In the genomic region with DNA sequence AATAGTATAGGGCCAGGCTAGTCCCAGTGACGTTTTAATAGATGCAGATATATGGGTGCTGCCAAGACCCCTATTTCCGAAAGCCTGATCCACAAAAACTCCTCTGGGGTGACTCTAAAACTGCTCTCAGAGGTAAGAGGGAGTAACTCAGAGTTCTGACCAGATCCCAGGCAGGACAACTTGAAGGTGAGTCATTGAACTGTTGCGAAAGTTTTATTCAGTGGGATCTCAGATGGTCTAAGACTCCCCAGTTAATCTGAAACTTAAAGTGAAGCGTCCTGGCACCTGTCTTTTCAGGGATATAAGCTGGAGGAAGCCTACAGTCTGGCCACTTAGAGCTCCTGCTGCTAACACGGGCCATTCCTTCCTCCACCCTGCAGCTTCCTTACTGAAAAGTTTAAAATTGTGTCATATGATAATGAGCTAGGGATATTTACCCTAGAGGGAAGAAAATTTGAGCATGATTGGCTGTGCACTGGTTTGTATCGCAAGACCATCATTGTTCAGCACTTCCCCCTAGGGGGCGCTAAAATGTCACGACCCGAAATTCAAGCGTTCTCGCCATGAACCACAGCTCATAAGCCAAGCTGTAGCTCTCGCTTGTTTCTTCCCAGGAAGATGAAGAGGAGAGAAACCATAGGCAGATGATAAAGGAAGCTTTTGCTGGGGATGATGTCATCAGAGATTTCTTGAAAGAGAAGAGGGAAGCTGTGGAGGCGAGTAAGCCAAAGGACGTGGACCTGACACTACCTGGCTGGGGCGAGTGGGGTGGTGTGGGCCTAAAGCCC, we compare ENCODE assay signal across 9 cellular contexts. TPM values are rescaled to one million over a fixed set of nuclear protein-coding genes. Genes with fewer than 3 reads are reported as not detected.
A peak's percentile ranks its signal among the peaks of the same experiment; 100 is the strongest.
DNase-seq lines count a peak whose midpoint lies in the region; ATAC-seq, FAIRE-seq and TF ChIP-seq lines count a peak whose summit lies in the region.
"Had no signal": no experiment of that assay in that cellular context is flagged by ENCODE, and none has a peak within 500 bp of the region (broad histone marks: within the 10 kb centered on the region; RNA-seq: fewer than 3 reads in every experiment).

No MANE protein-coding gene starts in this region.

- H3K9me3 ChIP-seq in endothelial cell of umbilical vein (replicated peaks; ENCODE audit: control insufficient read depth, insufficient read depth, low read length): no peaks in the 10 kb centered on the region

- no peaks in the 10 kb centered on the region for H3K4me1 ChIP-seq in endothelial cell of umbilical vein (ENCODE audit: control insufficient read depth, extremely low read depth, insufficient read depth, low read length)

- H3K27me3 Mint-ChIP-seq in stimulated activated naive B cell treated with anti-CD40 and anti-IgM and Interleukin-4, amounts not matched to agents 10 μg/mL and 1 μg/mL and 100 μg/mL, for 72 hours: no peaks in the 10 kb centered on the region
- H3K27me3 Mint-ChIP-seq: dendritic cell treated with granulocyte-macrophage colony-stimulating factor and Interleukin-4, amounts not matched to agents 40 ng/mL and 50 ng/mL, for 4 days had no signal

- CTCF ChIA-PET in endothelial cell of umbilical vein (lab: Charles Lee): interaction anchor here (0.7 to 4.8 kb wide), 32 partner anchors 8 to 343 kb away, joined by 3 to 78 read pairs (median 4); partner anchors contain the start of genes UTP14A and ZNF280C

- peak; percentile 97 for FAIRE-seq in endothelial cell of umbilical vein (lab: Jason Lieb, UNC)

- peak; percentile 73 to 83 for ATAC-seq in stimulated activated naive B cell treated with anti-CD40 and anti-IgM and Interleukin-4, amounts not matched to agents 10 μg/mL and 1 μg/mL and 100 μg/mL, for 72 hours (replicated peaks)
- ATAC-seq in GM19328 (IDR thresholded peaks at IDR 0.05; ENCODE audit: unreplicated experiment): no peak

- no peak overlapping the region for H3K27ac Mint-ChIP-seq in stimulated activated naive B cell treated with anti-CD40 and anti-IgM and Interleukin-4, amounts not matched to agents 10 μg/mL and 1 μg/mL and 100 μg/mL, for 72 hours
- H3K27ac Mint-ChIP-seq: dendritic cell treated with granulocyte-macrophage colony-stimulating factor and Interleukin-4, amounts not matched to agents 40 ng/mL and 50 ng/mL, for 4 days had no signal

- intact Hi-C loops in endothelial cell of umbilical vein (cut with micrococcal nuclease): loop anchor here (1.0 to 5.0 kb wide), 3 partner anchors 103 to 267 kb away; no protein-coding TSS in a partner anchor

- TF ChIP-seq POLR2A in endothelial cell of umbilical vein (IDR thresholded peaks at IDR 0.05; ENCODE audit: low read depth, low read length): no peak

- H2AFZ ChIP-seq in endothelial cell of umbilical vein (ENCODE audit: low read depth, low read length): no peak overlapping the region

- H3K9me3 Mint-ChIP-seq in stimulated activated naive B cell treated with anti-CD40 and anti-IgM and Interleukin-4, amounts not matched to agents 10 μg/mL and 1 μg/mL and 100 μg/mL, for 72 hours: no peaks in the 10 kb centered on the region
- H3K9me3 Mint-ChIP-seq: dendritic cell treated with granulocyte-macrophage colony-stimulating factor and Interleukin-4, amounts not matched to agents 40 ng/mL and 50 ng/mL, for 4 days had no signal

- H3K4me1 Mint-ChIP-seq in stimulated activated naive B cell treated with anti-CD40 and anti-IgM and Interleukin-4, amounts not matched to agents 10 μg/mL and 1 μg/mL and 100 μg/mL, for 72 hours: peaks cover 3 to 14% of the 10 kb centered on the region in 2 donors

- BruUV-seq in endothelial cell of umbilical vein (replicated peaks; lab: Mats Ljungman, UMichigan): no TSS peak

- no peak overlapping the region for H3K9ac ChIP-seq in endothelial cell of umbilical vein (replicated peaks; ENCODE audit: extremely low read depth, insufficient read depth, low read length)

- POLR2A ChIA-PET in endothelial cell of umbilical vein (lab: Charles Lee): no interaction called here

- TF ChIP-seq CTCF in HFF-Myc (IDR thresholded peaks at IDR 0.05; ENCODE audit: low read depth, low read length, missing control alignments) (peak; percentile 64), endothelial cell of umbilical vein (IDR thresholded peaks at IDR 0.05; ENCODE audit: extremely low read depth in 1 of 2, insufficient read depth in 1 of 2, low read depth in 1 of 2, low read length in 2 of 2) (peak; percentile 47 to 63)

- no peaks in the 10 kb centered on the region for H4K20me1 ChIP-seq in endothelial cell of umbilical vein (replicated peaks; ENCODE audit: control insufficient read depth, extremely low read depth, insufficient read depth, low read length)

- no peaks in the 10 kb centered on the region for H3K27me3 ChIP-seq in endothelial cell of umbilical vein (ENCODE audit: control insufficient read depth in 2 of 2, insufficient read depth in 2 of 2, low read length in 2 of 2)

- H3K79me2 ChIP-seq in endothelial cell of umbilical vein (ENCODE audit: control insufficient read depth, insufficient read depth, low read length): no peaks in the 10 kb centered on the region

- H3K36me3 ChIP-seq in endothelial cell of umbilical vein (ENCODE audit: control insufficient read depth in 2 of 2, extremely low read depth in 1 of 2, insufficient read depth in 2 of 2, low read length in 2 of 2): peaks cover 8 to 11% of the 10 kb centered on the region in 2 experiments

- no peak overlapping the region for H3K4me3 Mint-ChIP-seq in stimulated activated naive B cell treated with anti-CD40 and anti-IgM and Interleukin-4, amounts not matched to agents 10 μg/mL and 1 μg/mL and 100 μg/mL, for 72 hours
- H3K4me3 Mint-ChIP-seq: dendritic cell treated with granulocyte-macrophage colony-stimulating factor and Interleukin-4, amounts not matched to agents 40 ng/mL and 50 ng/mL, for 4 days had no signal

- DNase-seq in DMS53 treated with DMSO at 0.1 percent for 48 hours (lab: John Stamatoyannopoulos, UW; ENCODE audit: unreplicated experiment) (peak; percentile 38), HFF-Myc (ENCODE audit: extremely low read depth, low read depth) (peak; percentile 38), NCI-H748 treated with DMSO at 0.1 percent for 48 hours (lab: John Stamatoyannopoulos, UW) (peak; percentile 38), endothelial cell of umbilical vein (ENCODE audit: low read depth, low spot score) (peak; percentile 66), myocyte (ENCODE audit: low read depth) (peak; percentile 75)
- peak in 2 of 3 experiments; percentile 18 to 26 for DNase-seq in activated CD8-positive, alpha-beta memory T cell treated with anti-CD3 and anti-CD28 coated beads for 48 hours (ENCODE audit: low read depth in 2 of 3, low spot score in 2 of 3)
- DNase-seq in stimulated activated naive B cell treated with anti-CD40 and anti-IgM and Interleukin-4, amounts not matched to agents 10 μg/mL and 1 μg/mL and 100 μg/mL, for 72 hours: peak; percentile 30

- dilution Hi-C loops in endothelial cell of umbilical vein (cut with MboI; ENCODE audit: extremely low pct_ligation_motif_present, low sequenced_read_pairs): no loop called here

- peaks cover 18 to 20% of the 10 kb centered on the region in 2 donors for H3K36me3 Mint-ChIP-seq in stimulated activated naive B cell treated with anti-CD40 and anti-IgM and Interleukin-4, amounts not matched to agents 10 μg/mL and 1 μg/mL and 100 μg/mL, for 72 hours

- H3K4me2 ChIP-seq in endothelial cell of umbilical vein (ENCODE audit: insufficient read depth, low read length): no peak overlapping the region

- H3K27ac ChIP-seq in endothelial cell of umbilical vein (ENCODE audit: insufficient read depth, low read depth, low read length): no peak overlapping the region

- H3K9me1 ChIP-seq in endothelial cell of umbilical vein (replicated peaks; ENCODE audit: control insufficient read depth, extremely low read depth, insufficient read depth, low read length): no peaks in the 10 kb centered on the region

- H3K4me3 ChIP-seq in HFF-Myc (replicated peaks; ENCODE audit: low read depth, low read length) (no peak overlapping the region), endothelial cell of umbilical vein (replicated peaks in 1 of 3; ENCODE audit: insufficient read depth in 1 of 3, low read depth in 1 of 3, low read length in 3 of 3) (no peak overlapping the region)

TF ChIP-seq in endothelial cell of umbilical vein, 7 proteins besides CTCF, POLR2A, EP300 and RAD21:
- TF ChIP-seq GATA2 (IDR thresholded peaks at IDR 0.05; ENCODE audit: insufficient read depth, insufficient read length, low read depth, low read length): no peak
- no peak for TF ChIP-seq FOS (IDR thresholded peaks at IDR 0.05; ENCODE audit: borderline replicate concordance, insufficient read depth, low read length)
- no peak for TF ChIP-seq POLR2AphosphoS5 (IDR thresholded peaks at IDR 0.05; ENCODE audit: insufficient read depth, low read depth, low read length)
- no peak for TF ChIP-seq EZH2 (IDR thresholded peaks at IDR 0.05; ENCODE audit: borderline replicate concordance, low read depth, low read length, severe bottlenecking)

RNA-seq across cellular contexts. Expression of gene UTP14A, which starts 19.5 kb away (rescaled TPM):
- total RNA-seq in endothelial cell of umbilical vein: 23.5 and 27.7 TPM in 2 replicates
- 4.7 and 6.5 TPM in 2 replicates for polyA plus RNA-seq in endothelial cell of umbilical vein
- 13.5 and 14.9 TPM in 2 replicates for polyA plus RNA-seq in endothelial cell of umbilical vein (2011; cell fraction: cytosol; rRNA removed)
- polyA plus RNA-seq in endothelial cell of umbilical vein (2011; cell fraction: nucleus; rRNA removed): 14.2 and 19.9 TPM in 2 replicates
- polyA plus RNA-seq in endothelial cell of umbilical vein (2012): 20.5 and 27.9 TPM in 2 replicates
- polyA minus RNA-seq in endothelial cell of umbilical vein: 7.7 and 7.8 TPM in 2 replicates
- 18.2 TPM for polyA minus RNA-seq in endothelial cell of umbilical vein (2011; cell fraction: cytosol; rRNA and poly(A)+ RNA removed)
- 4.5 and 5.0 TPM in 2 replicates for polyA minus RNA-seq in endothelial cell of umbilical vein (2011; cell fraction: nucleus; rRNA and poly(A)+ RNA removed)
- total RNA-seq in myocyte: 18.7 and 23.3 TPM in 2 replicates
- 13.8 TPM for polyA plus RNA-seq in myocyte (2012)

RNA-seq across cellular contexts. Expression of gene BCORL1, which starts 56.9 kb away (rescaled TPM):
- total RNA-seq in endothelial cell of umbilical vein: 13.1 and 16.7 TPM in 2 replicates
- 1.8 TPM in 2 replicates for polyA plus RNA-seq in endothelial cell of umbilical vein
- polyA plus RNA-seq in endothelial cell of umbilical vein (2011; cell fraction: cytosol; rRNA removed): 1.9 TPM in 2 replicates
- polyA plus RNA-seq in endothelial cell of umbilical vein (2011; cell fraction: nucleus; rRNA removed): 4.4 and 4.6 TPM in 2 replicates
- 7.5 and 8.2 TPM in 2 replicates for polyA plus RNA-seq in endothelial cell of umbilical vein (2012)
- 3.4 and 5.6 TPM in 2 replicates for polyA minus RNA-seq in endothelial cell of umbilical vein
- polyA minus RNA-seq in endothelial cell of umbilical vein (2011; cell fraction: cytosol; rRNA and poly(A)+ RNA removed): 2.0 TPM
- polyA minus RNA-seq in endothelial cell of umbilical vein (2011; cell fraction: nucleus; rRNA and poly(A)+ RNA removed): 3.5 and 4.0 TPM in 2 replicates
- 0.94 and 1.5 TPM in 2 replicates for total RNA-seq in myocyte
- 4.4 TPM for polyA plus RNA-seq in myocyte (2012)

Comparison
In these comparisons a context has a peak if more than half of its experiments do, and no peak if none do; other contexts are left out.
1. DNase-seq: peak in every context shown above with its lines; median percentile 75 in myocyte; 66 in endothelial cell of umbilical vein; 38 in DMS53 treated with DMSO at 0.1 percent for 48 hours; 38 in HFF-Myc; 38 in NCI-H748 treated with DMSO at 0.1 percent for 48 hours; 30 in stimulated activated naive B cell treated with anti-CD40 and anti-IgM and Interleukin-4, amounts not matched to agents 10 μg/mL and 1 μg/mL and 100 μg/mL, for 72 hours; 22 in activated CD8-positive, alpha-beta memory T cell treated with anti-CD3 and anti-CD28 coated beads for 48 hours.